ENCODE assay signal across 7 cellular contexts in genomic region chr5:56479701-56480304, GRCh38.
DNase-seq lines count a peak whose midpoint lies in the region; ATAC-seq and TF ChIP-seq lines count a peak whose summit lies in the region.

No MANE protein-coding gene starts in this region.

- ATAC-seq in GM21723 (IDR thresholded peaks at IDR 0.05; ENCODE audit: unreplicated experiment), result peak; percentile 52
- ATAC-seq in HG02610 (IDR thresholded peaks at IDR 0.05; ENCODE audit: unreplicated experiment), result no peak
- ATAC-seq in GM21526 (IDR thresholded peaks at IDR 0.05; ENCODE audit: low FRiP score, unreplicated experiment), result no peak

- H3K27ac ChIP-seq in SJSA1 (no peak overlapping the region), colonic mucosa (peak overlapping the region; percentile 76)

- H3K4me3 ChIP-seq in SJSA1 (peak overlapping the region; percentile 45; the same call in 1 of the 2 replicates), colonic mucosa (no peak overlapping the region)

- H3K36me3 ChIP-seq in SJSA1 (no peaks in the 10 kb centered on the region), colonic mucosa (no peaks in the 10 kb centered on the region)

- intact Hi-C loops in colonic mucosa (cut with DNase I), result no loop called here

- DNase-seq in SJSA1 (ENCODE audit: low read depth in 1 of 2, low spot score in 2 of 2), result no peak
- DNase-seq in colonic mucosa, result no peak
- DNase-seq in NCI-H1694 treated with DMSO at 0.1 percent for 48 hours (lab: John Stamatoyannopoulos, UW), result no peak

- TF ChIP-seq CTCF in colonic mucosa (IDR thresholded peaks at IDR 0.05), result no peak
- TF ChIP-seq CTCF in nephron (IDR thresholded peaks at IDR 0.05; ENCODE audit: unreplicated experiment in 3 of 3), result no peak

- no peaks in the 10 kb centered on the region for H3K27me3 ChIP-seq in SJSA1 (replicated peaks)
- no peaks in the 10 kb centered on the region for H3K27me3 ChIP-seq in colonic mucosa

- peaks cover 4% of the 10 kb centered on the region for H3K9me3 Mint-ChIP-seq in nephron

- peak overlapping the region; percentile 85 to 98 (median 94) for H3K27ac Mint-ChIP-seq in nephron

- H3K4me1 ChIP-seq in SJSA1 (replicated peaks) (peaks cover 28% of the 10 kb centered on the region), colonic mucosa (no peaks in the 10 kb centered on the region)

- H3K36me3 Mint-ChIP-seq in nephron (ENCODE audit: low read depth), result peaks cover 3% of the 10 kb centered on the region

- H3K27me3 Mint-ChIP-seq in nephron (ENCODE audit: low read depth), result peaks cover 6% of the 10 kb centered on the region

- peak overlapping the region; percentile 70 to 77 (median 75) for H3K4me3 Mint-ChIP-seq in nephron

- H3K9me3 ChIP-seq in SJSA1 (replicated peaks) (no peaks in the 10 kb centered on the region), colonic mucosa (no peaks in the 10 kb centered on the region)

- H3K4me1 Mint-ChIP-seq in nephron, result peaks cover 41% of the 10 kb centered on the region

- H3K9ac ChIP-seq in colonic mucosa (ENCODE audit: low read depth in 2 of 2, low read length in 2 of 2), result peak overlapping the region; percentile 24 to 48
